ENCODE assay signal across 8 cellular contexts in the genomic region with DNA sequence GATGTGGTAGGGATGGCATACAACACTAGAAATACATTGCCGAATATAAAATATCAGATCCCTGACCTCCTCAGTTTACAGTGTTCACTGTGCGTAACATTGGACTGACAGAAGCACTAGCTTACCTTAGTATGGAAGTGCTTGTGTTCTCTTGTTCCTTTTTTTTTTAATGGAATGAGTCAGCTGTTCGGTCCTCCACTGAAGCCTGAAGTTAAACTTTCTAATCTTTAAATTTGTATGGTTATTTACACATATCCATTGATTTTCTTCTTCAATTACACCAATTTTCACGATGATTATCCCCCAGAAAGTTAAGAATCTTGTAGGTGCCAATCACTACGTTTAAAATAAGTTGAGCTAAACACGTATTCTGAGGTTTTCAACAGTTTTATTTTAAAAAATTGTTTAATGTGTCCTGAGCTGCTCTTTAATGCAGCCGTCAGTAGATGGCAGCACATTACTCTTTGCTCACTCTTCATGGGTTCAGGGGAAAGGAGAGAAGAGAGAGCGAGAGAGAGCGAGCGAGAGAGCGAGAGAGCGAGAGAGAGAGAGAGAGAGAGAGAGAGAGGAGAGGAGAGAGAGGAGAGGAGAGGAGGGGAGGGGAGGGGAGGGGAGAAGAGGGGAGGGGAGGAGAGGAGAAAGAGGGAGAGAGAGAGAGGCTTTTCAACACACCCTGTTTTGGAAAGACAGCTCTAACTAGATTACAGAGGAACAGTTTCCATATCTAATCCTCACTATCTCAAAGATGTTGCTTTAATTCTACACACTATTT.
DNase-seq lines count a peak whose midpoint lies in the region; ATAC-seq and TF ChIP-seq lines count a peak whose summit lies in the region.

No MANE protein-coding gene starts in this region.

- peak overlapping the region; percentile 63 for H3K4me3 Mint-ChIP-seq in T-helper 2 cell treated with Interferon-gamma antibody and Interleukin-4, amounts not matched to agents 5 μg/mL and 100 μg/mL, for 36 hours
- H3K4me3 Mint-ChIP-seq in brain, result peak overlapping the region in 4 of 5 experiments; percentile 7 to 67 (median 34)

- DNase-seq in GDM1 (lab: John Stamatoyannopoulos, UW) (peak; percentile 57), H4 (ENCODE audit: low spot score) (peak; percentile 84), NAMALWA (ENCODE audit: low spot score) (peak; percentile 90), iPS-NIHi11 (ENCODE audit: low spot score) (peak; percentile 79)
- DNase-seq in T-helper 2 cell treated with Interferon-gamma antibody and Interleukin-4, amounts not matched to agents 5 μg/mL and 100 μg/mL, for 36 hours (ENCODE audit: low spot score), result peak; percentile 22
- DNase-seq in stimulated activated CD4-positive, alpha-beta T cell treated with anti-CD3 and anti-CD28 coated beads, Interleukin-12 subunit alpha, Interleukin-12 subunit beta, amount 100 ng/mL, for 48 hours (ENCODE audit: low read depth in 2 of 3, low spot score in 1 of 3), result peak; percentile 13 to 55 (median 19)

- peak; percentile 65 to 73 for TF ChIP-seq CTCF in brain (conservative IDR thresholded peaks at IDR 0.05)

- no peaks in the 10 kb centered on the region for H3K9me3 Mint-ChIP-seq in T-helper 2 cell treated with Interferon-gamma antibody and Interleukin-4, amounts not matched to agents 5 μg/mL and 100 μg/mL, for 36 hours
- no peaks in the 10 kb centered on the region for H3K9me3 Mint-ChIP-seq in brain

- no peaks in the 10 kb centered on the region for H3K36me3 Mint-ChIP-seq in T-helper 2 cell treated with Interferon-gamma antibody and Interleukin-4, amounts not matched to agents 5 μg/mL and 100 μg/mL, for 36 hours (ENCODE audit: low read depth)
- no peaks in the 10 kb centered on the region for H3K36me3 Mint-ChIP-seq in brain

- H3K4me1 Mint-ChIP-seq in T-helper 2 cell treated with Interferon-gamma antibody and Interleukin-4, amounts not matched to agents 5 μg/mL and 100 μg/mL, for 36 hours (ENCODE audit: low read depth), result peaks cover 5% of the 10 kb centered on the region
- H3K4me1 Mint-ChIP-seq in brain, result peaks cover 7% of the 10 kb centered on the region

- H3K27me3 Mint-ChIP-seq in T-helper 2 cell treated with Interferon-gamma antibody and Interleukin-4, amounts not matched to agents 5 μg/mL and 100 μg/mL, for 36 hours (ENCODE audit: low read depth), result peaks cover 45% of the 10 kb centered on the region
- H3K27me3 Mint-ChIP-seq in brain, result peaks cover 10% of the 10 kb centered on the region

- H3K27ac Mint-ChIP-seq in T-helper 2 cell treated with Interferon-gamma antibody and Interleukin-4, amounts not matched to agents 5 μg/mL and 100 μg/mL, for 36 hours, result peak overlapping the region; percentile 78
- peak overlapping the region in 2 of 5 experiments; percentile 21 to 56 for H3K27ac Mint-ChIP-seq in brain

- no peak for ATAC-seq in HG02571 (IDR thresholded peaks at IDR 0.05; ENCODE audit: unreplicated experiment)

Comparison
In these comparisons a context has a peak if more than half of its experiments do, and no peak if none do; other contexts are left out.
1. DNase-seq: peak in every context shown above with its lines; median percentile 90 in NAMALWA; 84 in H4; 79 in iPS-NIHi11; 57 in GDM1; 22 in T-helper 2 cell treated with Interferon-gamma antibody and Interleukin-4, amounts not matched to agents 5 μg/mL and 100 μg/mL, for 36 hours; 19 in stimulated activated CD4-positive, alpha-beta T cell treated with anti-CD3 and anti-CD28 coated beads, Interleukin-12 subunit alpha, Interleukin-12 subunit beta, amount 100 ng/mL, for 48 hours.